ENCODE assay signal across 8 cellular contexts in genomic region chr10:16896993-16897392, GRCh38.
"Had no signal": no experiment of that assay in that cellular context is flagged by ENCODE, and none has a peak within 500 bp of the region (broad histone marks: within the 10 kb centered on the region; RNA-seq: fewer than 3 reads in every experiment).

No MANE protein-coding gene starts in this region.

- H3K4me3 ChIP-seq: GM23338, HAP-1, K562 had no signal

- H3K4me2 ChIP-seq: GM23338 had no signal

- H3K4me1 ChIP-seq: HAP-1 had no signal

- H3K9me3 Mint-ChIP-seq: GM23338, HFFc6 had no signal

- H3K36me3 ChIP-seq: HAP-1 had no signal

- H3K9me3 ChIP-seq: HAP-1 had no signal

- DNase-seq: H7, HFFc6, IMR-90, KG1 had no signal

- H3K27ac Mint-ChIP-seq: GM23338, HFFc6 had no signal

- H2AFZ ChIP-seq: GM23338 had no signal

- ATAC-seq: GM23338, HCT116, K562 had no signal

- H3K4me3 Mint-ChIP-seq: GM23338, HFFc6 had no signal
